ENCODE assay signal across 19 cellular contexts in genomic region chr13:66402071-66402470, GRCh38.
"Had no signal": no experiment of that assay in that cellular context is flagged by ENCODE, and none has a peak within 500 bp of the region (broad histone marks: within the 10 kb centered on the region; RNA-seq: fewer than 3 reads in every experiment).

No MANE protein-coding gene starts in this region.

- H3K4me3 Mint-ChIP-seq: activated naive CD4-positive, alpha-beta T cell treated with anti-CD3 and anti-CD28 coated beads, Interleukin-2, amount 50 U/mL, for 24 hours; endodermal cell; nephron progenitor cell had no signal

- H3K4me1 ChIP-seq: left lung, tibial artery had no signal

- H3K36me3 Mint-ChIP-seq: activated naive CD4-positive, alpha-beta T cell treated with anti-CD3 and anti-CD28 coated beads, Interleukin-2, amount 50 U/mL, for 24 hours had no signal

- H3K27ac ChIP-seq: cardiac muscle cell, gastroesophageal sphincter, heart left ventricle, left lung, right atrium auricular region, tibial artery, VCaP had no signal

- H3K27ac Mint-ChIP-seq: activated naive CD4-positive, alpha-beta T cell treated with anti-CD3 and anti-CD28 coated beads, Interleukin-2, amount 50 U/mL, for 24 hours; endodermal cell; nephron progenitor cell had no signal

- H3K4me3 ChIP-seq: cardiac muscle cell, gastroesophageal sphincter, heart left ventricle, left lung, right atrium auricular region, tibial artery had no signal

- H3K27me3 Mint-ChIP-seq: activated naive CD4-positive, alpha-beta T cell treated with anti-CD3 and anti-CD28 coated beads, Interleukin-2, amount 50 U/mL, for 24 hours; progenitor cell of endocrine pancreas had no signal

- DNase-seq: activated CD4-positive, alpha-beta T cell treated with anti-CD3 and anti-CD28 coated beads for 1 hour; activated CD4-positive, alpha-beta T cell treated with anti-CD3 and anti-CD28 coated beads, Interleukin-2, amount 50 U/mL, for 48 hours; activated gamma-delta T cell; endodermal cell; heart left ventricle; left lung; midbrain; nephron progenitor cell; nucleus accumbens; stimulated activated naive CD8-positive, alpha-beta T cell treated with anti-CD3 and anti-CD28 coated beads, Interleukin-15, Interleukin-2, amounts not matched to agents 100 U/mL and 50 U/mL, for 24 hours; substantia nigra; T-helper 2 cell; tibial artery had no signal

- H3K4me1 Mint-ChIP-seq: activated naive CD4-positive, alpha-beta T cell treated with anti-CD3 and anti-CD28 coated beads, Interleukin-2, amount 50 U/mL, for 24 hours had no signal

- H3K27me3 ChIP-seq: cardiac muscle cell, gastroesophageal sphincter, heart left ventricle, left lung, right atrium auricular region, tibial artery had no signal

- H3K36me3 ChIP-seq: cardiac muscle cell, gastroesophageal sphincter, heart left ventricle, left lung, right atrium auricular region, tibial artery had no signal

- H3K9me3 ChIP-seq: gastroesophageal sphincter, heart left ventricle, left lung, right atrium auricular region, tibial artery had no signal

- H3K9me3 Mint-ChIP-seq: activated naive CD4-positive, alpha-beta T cell treated with anti-CD3 and anti-CD28 coated beads, Interleukin-2, amount 50 U/mL, for 24 hours; endodermal cell; nephron progenitor cell had no signal

- ATAC-seq: gastroesophageal sphincter; heart left ventricle; left lung; stimulated activated naive CD8-positive, alpha-beta T cell treated with anti-CD3 and anti-CD28 coated beads, Interleukin-15, Interleukin-2, amounts not matched to agents 100 U/mL and 50 U/mL, for 24 hours had no signal
